ENCODE assay signal across 1 cellular context in genomic region chr9:87803623-87804345, GRCh38.
TF ChIP-seq lines count a peak whose summit lies in the region.

No MANE protein-coding gene starts in this region.

TF ChIP-seq in K562, 482 proteins besides CTCF, POLR2A, EP300 and RAD21 (continued from another document and continues in another):
- no peak for TF ChIP-seq AFF1 (IDR thresholded peaks at IDR 0.05; ENCODE audit: low read depth in 1 of 2, partially characterized antibody in 2 of 2)
- no peak for TF ChIP-seq BMI1 (IDR thresholded peaks at IDR 0.05; ENCODE audit: low read length)
- peak; percentile 90 for TF ChIP-seq DPF2 (IDR thresholded peaks at IDR 0.05)
- TF ChIP-seq SUPT5H (IDR thresholded peaks at IDR 0.05), result no peak
- peak; percentile 91 for TF ChIP-seq MAX (CRISPR knock-in tag; IDR thresholded peaks at IDR 0.05)
- peak; percentile 16; the same call in 1 of the 2 replicates for TF ChIP-seq BHLHE40 (IDR thresholded peaks at IDR 0.05; ENCODE audit: low read length)
- no peak for TF ChIP-seq ZNF449 (CRISPR knock-in tag; IDR thresholded peaks at IDR 0.05)
- no peak for TF ChIP-seq ZNF347 (CRISPR knock-in tag; IDR thresholded peaks at IDR 0.05; ENCODE audit: low read depth)
- TF ChIP-seq CXXC5 (CRISPR knock-in tag; IDR thresholded peaks at IDR 0.05), result peak; percentile 67
- peak; percentile 55 for TF ChIP-seq ZNF766 (CRISPR knock-in tag; conservative IDR thresholded peaks at IDR 0.05)
- peak in 1 of 2 experiments; percentile 21 for TF ChIP-seq E2F6 (IDR thresholded peaks at IDR 0.05; ENCODE audit: borderline replicate concordance in 1 of 2, extremely low read depth in 1 of 2, insufficient read depth in 1 of 2, insufficient read length in 1 of 2, low read depth in 1 of 2, low read length in 1 of 2, poor library complexity in 1 of 2, severe bottlenecking in 1 of 2)
- TF ChIP-seq ZBTB26 (CRISPR knock-in tag; IDR thresholded peaks at IDR 0.05), result no peak
- peak; percentile 89 for TF ChIP-seq MTA2 (IDR thresholded peaks at IDR 0.05; ENCODE audit: low read depth)
- TF ChIP-seq ZNF212 (CRISPR knock-in tag; IDR thresholded peaks at IDR 0.05), result no peak
- no peak for TF ChIP-seq ZBTB8A (IDR thresholded peaks at IDR 0.05; ENCODE audit: partially characterized antibody)
- peak in 1 of 3 experiments; percentile 33; a peak in 1 of 6 replicates for TF ChIP-seq ZBTB11 (CRISPR knock-in tag; IDR thresholded peaks at IDR 0.05)
- TF ChIP-seq ZBTB49 (CRISPR knock-in tag; IDR thresholded peaks at IDR 0.05; ENCODE audit: borderline replicate concordance), result no peak
- no peak for TF ChIP-seq GTF2B (IDR thresholded peaks at IDR 0.05; ENCODE audit: extremely low read depth, insufficient read length)
- TF ChIP-seq YY1 (IDR thresholded peaks at IDR 0.05; ENCODE audit: borderline replicate concordance in 1 of 3, control insufficient read depth in 1 of 3, extremely low read depth in 1 of 3, insufficient read depth in 3 of 3, insufficient read length in 1 of 3, insufficient replicate concordance in 2 of 3, low read depth in 1 of 3, low read length in 2 of 3), result no peak
- TF ChIP-seq TCF15 (CRISPR knock-in tag; IDR thresholded peaks at IDR 0.05), result no peak
- TF ChIP-seq ZNF644 (tag; IDR thresholded peaks at IDR 0.05; ENCODE audit: low read depth), result peak; percentile 59; the same call in 1 of the 2 replicates
- peak; percentile 51; the same call in 1 of the 2 replicates for TF ChIP-seq ZNF175 (CRISPR knock-in tag; IDR thresholded peaks at IDR 0.05; ENCODE audit: low read depth)
- TF ChIP-seq ELF2 (CRISPR knock-in tag; IDR thresholded peaks at IDR 0.05), result no peak
- peak; percentile 40; the same call in 1 of the 2 replicates for TF ChIP-seq RNF2 (IDR thresholded peaks at IDR 0.05)
- TF ChIP-seq COPS2 (conservative IDR thresholded peaks at IDR 0.05), result no peak
- no peak for TF ChIP-seq NR3C1 (CRISPR knock-in tag; IDR thresholded peaks at IDR 0.05)
- TF ChIP-seq ZKSCAN3 (CRISPR knock-in tag; IDR thresholded peaks at IDR 0.05), result no peak
- TF ChIP-seq KDM4B (IDR thresholded peaks at IDR 0.05; ENCODE audit: borderline replicate concordance in 2 of 2, low read depth in 1 of 2), result no peak
- TF ChIP-seq ZFP1 (CRISPR knock-in tag; IDR thresholded peaks at IDR 0.05), result no peak
- no peak for TF ChIP-seq ASH1L (IDR thresholded peaks at IDR 0.05; ENCODE audit: borderline replicate concordance, low read depth, partially characterized antibody)
- TF ChIP-seq TFAP4 (CRISPR knock-in tag; IDR thresholded peaks at IDR 0.05; ENCODE audit: borderline replicate concordance), result peak; percentile 57; the same call in 1 of the 2 replicates
- no peak for TF ChIP-seq ATF2 (CRISPR knock-in tag; IDR thresholded peaks at IDR 0.05)
- TF ChIP-seq HNRNPUL1 (IDR thresholded peaks at IDR 0.05; ENCODE audit: low read length), result no peak
- TF ChIP-seq PML (IDR thresholded peaks at IDR 0.05; ENCODE audit: low read length), result peak; percentile 94
- TF ChIP-seq ZNF780A (CRISPR knock-in tag; IDR thresholded peaks at IDR 0.05), result no peak
- no peak for TF ChIP-seq POLR3G (IDR thresholded peaks at IDR 0.05; ENCODE audit: extremely low read depth, insufficient read length, insufficient replicate concordance)
- no peak for TF ChIP-seq KAT8 (IDR thresholded peaks at IDR 0.05; ENCODE audit: low read depth)
- TF ChIP-seq E4F1 (CRISPR knock-in tag; IDR thresholded peaks at IDR 0.05; ENCODE audit: borderline replicate concordance), result no peak
- 0 out of 2 replicates have a peak, but pooled peaks have one; percentile 47 for TF ChIP-seq JUND (IDR thresholded peaks at IDR 0.05; ENCODE audit: borderline replicate concordance, low read depth, low read length)
- TF ChIP-seq JUND (tag; IDR thresholded peaks at IDR 0.05; ENCODE audit: borderline replicate concordance, low read depth, low read length), result no peak; the same call in 2 of the 3 replicates
- TF ChIP-seq ZNF764 (CRISPR knock-in tag; IDR thresholded peaks at IDR 0.05; ENCODE audit: low read depth), result no peak
